1 cellular context compared by ENCODE assay signal in the genomic region with DNA sequence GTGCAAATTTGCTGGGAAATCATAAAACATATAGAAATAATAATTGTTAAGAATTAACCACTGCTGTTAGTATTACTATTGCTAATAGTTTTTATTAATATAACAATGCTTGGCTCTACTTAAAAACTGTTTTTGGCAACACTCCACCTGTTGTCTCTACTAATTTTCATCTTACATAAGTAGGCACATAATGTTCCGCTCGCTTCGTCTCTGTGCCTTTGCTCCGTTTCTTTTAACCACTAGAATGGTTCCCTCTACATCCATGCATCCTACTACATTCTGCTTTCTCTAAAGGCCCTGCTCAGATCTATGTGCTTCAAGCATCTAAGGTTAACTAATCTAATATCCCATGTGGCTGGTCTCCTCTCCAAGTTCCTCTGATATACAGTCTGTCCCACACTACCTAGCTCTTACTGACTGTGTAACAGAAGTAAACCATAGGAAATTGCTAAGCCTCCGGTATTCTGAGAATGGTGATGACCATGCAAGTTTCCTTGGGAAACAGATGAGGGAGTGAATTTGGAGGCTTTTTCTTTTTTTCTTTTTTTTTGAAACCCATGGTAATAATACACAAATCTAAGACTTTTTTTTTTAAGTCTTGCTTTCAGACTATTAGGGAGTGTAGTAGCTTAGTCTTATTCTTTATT.
TF ChIP-seq lines count a peak whose summit lies in the region.

No MANE protein-coding gene starts in this region.

TF ChIP-seq in GM23338, 12 proteins besides CTCF, POLR2A, EP300 and RAD21 (continued from another document):
- TF ChIP-seq, protein P1, sequence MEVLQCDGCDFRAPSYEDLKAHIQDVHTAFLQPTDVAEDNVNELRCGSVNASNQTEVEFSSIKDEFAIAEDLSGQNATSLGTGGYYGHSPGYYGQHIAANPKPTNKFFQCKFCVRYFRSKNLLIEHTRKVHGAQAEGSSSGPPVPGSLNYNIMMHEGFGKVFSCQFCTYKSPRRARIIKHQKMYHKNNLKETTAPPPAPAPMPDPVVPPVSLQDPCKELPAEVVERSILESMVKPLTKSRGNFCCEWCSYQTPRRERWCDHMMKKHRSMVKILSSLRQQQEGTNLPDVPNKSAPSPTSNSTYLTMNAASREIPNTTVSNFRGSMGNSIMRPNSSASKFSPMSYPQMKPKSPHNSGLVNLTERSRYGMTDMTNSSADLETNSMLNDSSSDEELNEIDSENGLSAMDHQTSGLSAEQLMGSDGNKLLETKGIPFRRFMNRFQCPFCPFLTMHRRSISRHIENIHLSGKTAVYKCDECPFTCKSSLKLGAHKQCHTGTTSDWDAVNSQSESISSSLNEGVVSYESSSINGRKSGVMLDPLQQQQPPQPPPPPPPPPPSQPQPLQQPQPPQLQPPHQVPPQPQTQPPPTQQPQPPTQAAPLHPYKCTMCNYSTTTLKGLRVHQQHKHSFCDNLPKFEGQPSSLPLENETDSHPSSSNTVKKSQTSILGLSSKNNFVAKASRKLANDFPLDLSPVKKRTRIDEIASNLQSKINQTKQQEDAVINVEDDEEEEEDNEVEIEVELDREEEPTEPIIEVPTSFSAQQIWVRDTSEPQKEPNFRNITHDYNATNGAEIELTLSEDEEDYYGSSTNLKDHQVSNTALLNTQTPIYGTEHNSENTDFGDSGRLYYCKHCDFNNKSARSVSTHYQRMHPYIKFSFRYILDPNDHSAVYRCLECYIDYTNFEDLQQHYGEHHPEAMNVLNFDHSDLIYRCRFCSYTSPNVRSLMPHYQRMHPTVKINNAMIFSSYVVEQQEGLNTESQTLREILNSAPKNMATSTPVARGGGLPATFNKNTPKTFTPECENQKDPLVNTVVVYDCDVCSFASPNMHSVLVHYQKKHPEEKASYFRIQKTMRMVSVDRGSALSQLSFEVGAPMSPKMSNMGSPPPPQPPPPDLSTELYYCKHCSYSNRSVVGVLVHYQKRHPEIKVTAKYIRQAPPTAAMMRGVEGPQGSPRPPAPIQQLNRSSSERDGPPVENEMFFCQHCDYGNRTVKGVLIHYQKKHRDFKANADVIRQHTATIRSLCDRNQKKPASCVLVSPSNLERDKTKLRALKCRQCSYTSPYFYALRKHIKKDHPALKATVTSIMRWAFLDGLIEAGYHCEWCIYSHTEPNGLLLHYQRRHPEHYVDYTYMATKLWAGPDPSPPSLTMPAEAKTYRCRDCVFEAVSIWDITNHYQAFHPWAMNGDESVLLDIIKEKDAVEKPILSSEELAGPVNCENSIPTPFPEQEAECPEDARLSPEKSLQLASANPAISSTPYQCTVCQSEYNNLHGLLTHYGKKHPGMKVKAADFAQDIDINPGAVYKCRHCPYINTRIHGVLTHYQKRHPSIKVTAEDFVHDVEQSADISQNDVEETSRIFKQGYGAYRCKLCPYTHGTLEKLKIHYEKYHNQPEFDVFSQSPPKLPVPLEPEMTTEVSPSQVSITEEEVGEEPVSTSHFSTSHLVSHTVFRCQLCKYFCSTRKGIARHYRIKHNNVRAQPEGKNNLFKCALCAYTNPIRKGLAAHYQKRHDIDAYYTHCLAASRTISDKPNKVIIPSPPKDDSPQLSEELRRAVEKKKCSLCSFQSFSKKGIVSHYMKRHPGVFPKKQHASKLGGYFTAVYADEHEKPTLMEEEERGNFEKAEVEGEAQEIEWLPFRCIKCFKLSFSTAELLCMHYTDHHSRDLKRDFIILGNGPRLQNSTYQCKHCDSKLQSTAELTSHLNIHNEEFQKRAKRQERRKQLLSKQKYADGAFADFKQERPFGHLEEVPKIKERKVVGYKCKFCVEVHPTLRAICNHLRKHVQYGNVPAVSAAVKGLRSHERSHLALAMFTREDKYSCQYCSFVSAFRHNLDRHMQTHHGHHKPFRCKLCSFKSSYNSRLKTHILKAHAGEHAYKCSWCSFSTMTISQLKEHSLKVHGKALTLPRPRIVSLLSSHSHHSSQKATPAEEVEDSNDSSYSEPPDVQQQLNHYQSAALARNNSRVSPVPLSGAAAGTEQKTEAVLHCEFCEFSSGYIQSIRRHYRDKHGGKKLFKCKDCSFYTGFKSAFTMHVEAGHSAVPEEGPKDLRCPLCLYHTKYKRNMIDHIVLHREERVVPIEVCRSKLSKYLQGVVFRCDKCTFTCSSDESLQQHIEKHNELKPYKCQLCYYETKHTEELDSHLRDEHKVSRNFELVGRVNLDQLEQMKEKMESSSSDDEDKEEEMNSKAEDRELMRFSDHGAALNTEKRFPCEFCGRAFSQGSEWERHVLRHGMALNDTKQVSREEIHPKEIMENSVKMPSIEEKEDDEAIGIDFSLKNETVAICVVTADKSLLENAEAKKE (CRISPR knock-in tag; IDR thresholded peaks at IDR 0.05) = no peak
- TF ChIP-seq EZH2phosphoT487 (IDR thresholded peaks at IDR 0.05; ENCODE audit: unreplicated experiment) (no peak), JUNB (IDR thresholded peaks at IDR 0.05; ENCODE audit: unreplicated experiment) (no peak), EZH2 (IDR thresholded peaks at IDR 0.05; ENCODE audit: low read depth, unreplicated experiment) (no peak)
TF ChIP-seq in GM23338: peak in this region for 0.
